14 cellular contexts compared by ENCODE assay signal in genomic region chr9:131411719-131412681, GRCh38. TPM values are rescaled to one million over a fixed set of nuclear protein-coding genes. Genes with fewer than 3 reads are reported as not detected.
A peak's percentile ranks its signal among the peaks of the same experiment; 100 is the strongest.
DNase-seq lines count a peak whose midpoint lies in the region; ATAC-seq and TF ChIP-seq lines count a peak whose summit lies in the region.
"Had no signal": no experiment of that assay in that cellular context is flagged by ENCODE, and none has a peak within 500 bp of the region (broad histone marks: within the 10 kb centered on the region; RNA-seq: fewer than 3 reads in every experiment).

No MANE protein-coding gene starts in this region.

- no peak for ATAC-seq in body of pancreas
- ATAC-seq: HCT116, left cardiac atrium, pancreas had no signal

- H3K36me3 ChIP-seq in body of pancreas (replicated peaks in 1 of 2; ENCODE audit: insufficient read depth in 1 of 2, low read depth in 2 of 2): no peaks in the 10 kb centered on the region
- H3K36me3 ChIP-seq: pancreas had no signal

- H3K9me3 ChIP-seq in body of pancreas: no peaks in the 10 kb centered on the region
- H3K9me3 ChIP-seq: pancreas had no signal

- H3K4me1 ChIP-seq in body of pancreas: peaks cover 57% of the 10 kb centered on the region

- intact Hi-C loops in body of pancreas (cut with DNase I): no loop called here

- no peaks in the 10 kb centered on the region for H3K27me3 ChIP-seq in body of pancreas
- H3K27me3 ChIP-seq: pancreas had no signal

- H3K27ac ChIP-seq in epithelial cell of prostate (peak overlapping the region; percentile 12), body of pancreas (no peak overlapping the region)
- H3K27ac ChIP-seq: pancreas had no signal

- TF ChIP-seq POLR2A in body of pancreas (IDR thresholded peaks at IDR 0.05): no peak

- TF ChIP-seq CTCF in body of pancreas (IDR thresholded peaks at IDR 0.05): no peak

- WGBS in body of pancreas, 2 donors: 77 to 80% methylated on average over 15 of the region's 15 CpGs

- peak; percentile 51 for DNase-seq in NCI-H2171 treated with DMSO at 0.1 percent for 48 hours (lab: John Stamatoyannopoulos, UW)
- DNase-seq in NCI-H2171 (lab: John Stamatoyannopoulos, UW): no peak
- peak; percentile 22 for DNase-seq in NCI-H748 treated with DMSO at 0.1 percent for 48 hours (lab: John Stamatoyannopoulos, UW)
- no peak for DNase-seq in epithelial cell of prostate (ENCODE audit: low read depth, low spot score)
- DNase-seq in pons (ENCODE audit: low spot score): peak; percentile 69
- DNase-seq in NCI-H2107 (lab: John Stamatoyannopoulos, UW): no peak
- DNase-seq in DMS79 treated with DMSO at 0.1 percent for 48 hours (lab: John Stamatoyannopoulos, UW): no peak
- DNase-seq in body of pancreas: no peak
- DNase-seq: activated CD8-positive, alpha-beta memory T cell treated with anti-CD3 and anti-CD28 coated beads, Interleukin-2, amount 50 U/mL, for 4 hours; left cardiac atrium; NCI-H187; stimulated activated CD4-positive, alpha-beta T cell treated with anti-CD3 and anti-CD28 coated beads, Interleukin-4, amount 100 ng/mL, for 24 hours had no signal

- no peak overlapping the region for H3K4me3 ChIP-seq in body of pancreas
- H3K4me3 ChIP-seq: pancreas had no signal

RNA-seq across cellular contexts. Expression of gene PRRC2B, which starts 18.1 kb away (rescaled TPM):
- total RNA-seq in body of pancreas: 100 to 1,000 TPM in 1 of 2 donors, 10 to 100 TPM in 1; 78.3 to 177 TPM

Comparison
In these comparisons a context has a peak if more than half of its experiments do, and no peak if none do; other contexts are left out.
1. DNase-seq: peak in NCI-H2171 treated with DMSO at 0.1 percent for 48 hours (single experiment), NCI-H748 treated with DMSO at 0.1 percent for 48 hours (single experiment) and pons (single experiment); none in NCI-H2171 (single experiment), epithelial cell of prostate (single experiment), NCI-H2107 (single experiment), DMS79 treated with DMSO at 0.1 percent for 48 hours (single experiment) and body of pancreas (0 of 4).